In the genomic region with DNA sequence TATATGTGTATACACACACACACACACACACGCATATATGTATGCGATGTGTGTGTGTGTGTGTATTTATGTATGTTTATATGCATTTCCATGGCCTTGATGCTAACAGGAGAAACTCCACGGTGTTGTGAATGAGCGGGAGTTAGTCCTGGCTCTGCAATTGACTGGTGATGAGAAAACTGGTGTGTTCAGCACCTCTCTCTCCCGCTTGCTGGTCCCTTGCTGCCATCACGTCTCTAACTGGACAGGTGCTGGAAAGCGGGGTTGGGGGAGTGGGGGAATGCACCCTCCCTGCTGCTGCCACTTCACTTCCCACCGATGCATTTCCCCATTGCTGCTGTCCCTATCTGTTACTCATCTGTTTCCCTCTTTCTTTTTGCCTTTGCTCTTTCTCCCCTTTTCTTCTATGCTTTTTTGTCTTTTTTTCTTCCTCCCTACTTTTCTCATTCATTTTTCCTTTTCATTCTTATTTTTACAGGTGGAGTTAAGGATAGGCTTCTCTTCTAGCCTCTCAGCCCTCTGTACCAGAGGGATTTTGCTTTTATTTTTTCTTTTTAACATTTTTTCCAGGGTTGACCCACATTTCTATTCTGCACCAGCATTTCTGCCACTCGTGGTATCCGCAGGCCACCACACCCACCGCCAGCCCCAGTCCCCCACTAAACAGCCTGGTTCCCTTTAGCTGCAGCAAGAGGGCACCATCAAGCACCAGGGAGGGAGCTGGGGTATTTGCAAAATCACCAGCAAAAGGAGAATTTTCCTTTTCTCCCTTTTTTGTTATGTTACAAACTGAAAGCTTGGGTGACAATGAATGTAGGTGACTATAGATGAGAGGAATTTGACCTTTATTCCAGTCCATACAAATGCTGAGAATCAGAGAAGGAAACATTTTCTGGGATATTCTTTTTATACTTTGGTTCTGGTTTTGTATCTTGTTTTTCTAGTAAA, we compare ENCODE assay signal across 2 cellular contexts.
TF ChIP-seq lines count a peak whose summit lies in the region.

No MANE protein-coding gene starts in this region.

TF ChIP-seq in IMR-90, 13 proteins besides CTCF, POLR2A, EP300 and RAD21:
- no peak for TF ChIP-seq RCOR1 (IDR thresholded peaks at IDR 0.05; ENCODE audit: insufficient replicate concordance, low read length)
- no peak for TF ChIP-seq MAZ (IDR thresholded peaks at IDR 0.05; ENCODE audit: borderline replicate concordance, low read depth, low read length)
- TF ChIP-seq ELK1 (IDR thresholded peaks at IDR 0.05; ENCODE audit: borderline replicate concordance, low read depth, low read length) = no peak

TF ChIP-seq in H1, 55 proteins besides CTCF, POLR2A, EP300 and RAD21:
- TF ChIP-seq SIRT6 (IDR thresholded peaks at IDR 0.05; ENCODE audit: low read length) (no peak), CHD2 (IDR thresholded peaks at IDR 0.05; ENCODE audit: low read length) (no peak), TAF7 (optimal IDR thresholded peaks at IDR 0.05; ENCODE audit: borderline replicate concordance, low read depth, low read length) (no peak)
